ENCODE assay signal across 8 cellular contexts in genomic region chr4:133154725-133155124, GRCh38. TPM values are rescaled to one million over a fixed set of nuclear protein-coding genes. Genes with fewer than 3 reads are reported as not detected.
DNase-seq lines count a peak whose midpoint lies in the region; ATAC-seq and TF ChIP-seq lines count a peak whose summit lies in the region.

No MANE protein-coding gene starts in this region.

- DNase-seq in Caki2 (ENCODE audit: low read depth), result peak; percentile 39
- DNase-seq in HK-2 (ENCODE audit: unreplicated experiment), result peak; percentile 17
- DNase-seq in WTC11 (ENCODE audit: low spot score), result no peak
- no peak for DNase-seq in natural killer cell
- DNase-seq in esophagus squamous epithelium (lab: John Stamatoyannopoulos, UW), result no peak
- no peak for DNase-seq in NCI-H2196 treated with DMSO at 0.1 percent for 48 hours (lab: John Stamatoyannopoulos, UW; ENCODE audit: unreplicated experiment)

- intact Hi-C loops in natural killer cell (cut with micrococcal nuclease), result no loop called here
- intact Hi-C loops in esophagus squamous epithelium (cut with DNase I), result no loop called here

- H3K4me1 ChIP-seq in liver (ENCODE audit: control insufficient read depth in 4 of 4, insufficient read depth in 4 of 4, low read length in 3 of 4) (peaks cover 0 to 30% (median 12%) of the 10 kb centered on the region in 4 donors), esophagus squamous epithelium (peaks cover 19 to 36% (median 28%) of the 10 kb centered on the region in 3 donors)

- no peaks in the 10 kb centered on the region for H3K9me3 Mint-ChIP-seq in WTC11
- peaks cover 0 to under 1% of the 10 kb centered on the region in 2 donors for H3K9me3 Mint-ChIP-seq in natural killer cell

- no peaks in the 10 kb centered on the region for H3K36me3 Mint-ChIP-seq in WTC11
- peaks cover 9% of the 10 kb centered on the region for H3K36me3 Mint-ChIP-seq in natural killer cell

- H3K27me3 ChIP-seq in liver (ENCODE audit: control insufficient read depth in 4 of 4, insufficient read depth in 4 of 4, low read length in 3 of 4) (peaks cover 0 to 15% (median 12%) of the 10 kb centered on the region in 4 donors), esophagus squamous epithelium (peaks cover 7 to 53% (median 22%) of the 10 kb centered on the region in 4 donors)

- peak; percentile 47 for TF ChIP-seq CTCF in WTC11 (IDR thresholded peaks at IDR 0.05)
- TF ChIP-seq CTCF in liver (IDR thresholded peaks at IDR 0.05; ENCODE audit: low read depth, low read length, missing input control), result peak; percentile 34
- TF ChIP-seq CTCF in natural killer cell (IDR thresholded peaks at IDR 0.05), result no peak
- TF ChIP-seq CTCF in esophagus squamous epithelium (IDR thresholded peaks at IDR 0.05), result peak in 2 of 6 experiments; percentile 30

- ATAC-seq in WTC11 (no peak), natural killer cell (no peak), HG02588 (IDR thresholded peaks at IDR 0.05; ENCODE audit: unreplicated experiment) (no peak)

- H3K4me1 Mint-ChIP-seq in WTC11 (peaks cover 47% of the 10 kb centered on the region), natural killer cell (peaks cover 0 to 5% of the 10 kb centered on the region in 2 donors)

- no peak overlapping the region for H3K27ac ChIP-seq in liver (ENCODE audit: low read depth in 1 of 2, low read length in 2 of 2)
- H3K27ac ChIP-seq in esophagus squamous epithelium, result no peak overlapping the region

- CTCF ChIA-PET in WTC11 (lab: Charles Lee), result interaction anchor here (0.6 to 1.6 kb wide), 30 partner anchors 8 to 1026 kb away, joined by 3 to 11 read pairs (median 4); no protein-coding TSS in a partner anchor

- in situ Hi-C loops in Caki2 (cut with HindIII; ENCODE audit: low pct_unique_long_range_greater_than_20kb, low sequenced_read_pairs), result no loop called here

- H3K9me3 ChIP-seq in liver (ENCODE audit: control insufficient read depth in 4 of 4, low read length in 3 of 4) (no peaks in the 10 kb centered on the region), esophagus squamous epithelium (no peaks in the 10 kb centered on the region)

- no peak overlapping the region for H3K27ac Mint-ChIP-seq in WTC11
- H3K27ac Mint-ChIP-seq in natural killer cell, result no peak overlapping the region

- no peak for TF ChIP-seq POLR2A in esophagus squamous epithelium (IDR thresholded peaks at IDR 0.05)

- peak; percentile 37 to 48 for TF ChIP-seq RAD21 in liver (IDR thresholded peaks at IDR 0.05)

- H3K27me3 Mint-ChIP-seq in WTC11 (ENCODE audit: low read depth) (peaks cover 43% of the 10 kb centered on the region), natural killer cell (ENCODE audit: low read depth in 2 of 2) (peaks cover 7 to 20% of the 10 kb centered on the region in 2 donors)

- POLR2A ChIA-PET in WTC11 (lab: Charles Lee), result no interaction called here

- no peak overlapping the region for H3K4me3 ChIP-seq in liver (ENCODE audit: low read depth in 1 of 3, low read length in 3 of 3)
- H3K4me3 ChIP-seq in esophagus squamous epithelium, result no peak overlapping the region

- H3K9ac ChIP-seq in liver (ENCODE audit: low read depth in 1 of 2, low read length in 2 of 2), result no peak overlapping the region

- H3K4me3 Mint-ChIP-seq in WTC11 (no peak overlapping the region), natural killer cell (no peak overlapping the region)

- WGBS in liver, result 27% methylated on average over 4 of the region's 4 CpGs
- 21 to 29% methylated on average over 4 of the region's 4 CpGs for WGBS in esophagus squamous epithelium, 2 donors

- no peaks in the 10 kb centered on the region for H3K36me3 ChIP-seq in liver (ENCODE audit: control insufficient read depth in 4 of 4, insufficient read depth in 3 of 4, low read depth in 1 of 4, low read length in 3 of 4)
- no peaks in the 10 kb centered on the region for H3K36me3 ChIP-seq in esophagus squamous epithelium

TF ChIP-seq in WTC11, 78 proteins besides CTCF, POLR2A, EP300 and RAD21 (continues in another document):
- TF ChIP-seq NFE2L1 (CRISPR knock-in tag; IDR thresholded peaks at IDR 0.05), result no peak
- TF ChIP-seq MAX (CRISPR knock-in tag; IDR thresholded peaks at IDR 0.05), result no peak
- TF ChIP-seq ZBTB21 (CRISPR knock-in tag; IDR thresholded peaks at IDR 0.05; ENCODE audit: borderline replicate concordance), result no peak
- TF ChIP-seq PRDM15 (CRISPR knock-in tag; IDR thresholded peaks at IDR 0.05), result no peak

TF ChIP-seq in liver, 16 proteins besides CTCF, POLR2A, EP300 and RAD21:
- TF ChIP-seq NR2F2 (IDR thresholded peaks at IDR 0.05), result no peak

RNA-seq across cellular contexts. Expression of gene PCDH10, which starts 5.6 kb away (rescaled TPM):
- 2.4 and 2.5 TPM in 2 replicates for total RNA-seq in Caki2 (2014; rRNA removed; shearing (Covaris generic); ENCODE audit: low replicate concordance)
- total RNA-seq in WTC11 (2021), result 7.8 to 13.9 TPM (median 13.1 TPM) in 3 replicates
- under 1 TPM; under 0.01 to 0.09 TPM for total RNA-seq in liver
- under 1 TPM in 1 of 2 donors, not detected in 1; 0.05 TPM for polyA plus RNA-seq in liver
- not detected for total RNA-seq in natural killer cell
- total RNA-seq in esophagus squamous epithelium, result under 1 TPM in 2 of 4 donors, not detected in 2; 0.13 to 0.19 TPM

Comparison
In these comparisons a context has a peak if more than half of its experiments do, and no peak if none do; other contexts are left out.
1. DNase-seq: peak in Caki2 (single experiment) and HK-2 (single experiment); none in WTC11 (single experiment), natural killer cell (single experiment), esophagus squamous epithelium (single experiment) and NCI-H2196 treated with DMSO at 0.1 percent for 48 hours (single experiment).